5 cellular contexts compared by ENCODE assay signal in the genomic region with DNA sequence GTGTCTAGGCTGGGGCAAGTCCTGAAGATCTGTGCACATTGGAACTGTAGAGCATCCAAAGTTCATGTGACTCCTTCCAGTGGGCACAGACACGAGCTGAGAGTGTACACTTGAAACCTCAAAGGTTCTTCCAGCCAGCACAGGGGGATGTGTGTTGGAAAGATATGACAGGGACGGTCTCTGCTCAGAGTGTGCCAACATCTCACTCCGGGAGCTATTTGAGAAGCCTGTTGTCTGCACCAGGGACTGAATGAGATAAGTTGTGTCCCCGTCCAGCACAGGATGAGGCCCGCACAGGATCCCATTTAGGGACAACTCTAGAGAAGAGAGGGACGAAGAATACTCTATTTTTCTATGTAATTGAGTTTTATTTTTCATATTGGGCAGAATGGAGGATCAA.
"Had no signal": no experiment of that assay in that cellular context is flagged by ENCODE, and none has a peak within 500 bp of the region (broad histone marks: within the 10 kb centered on the region; RNA-seq: fewer than 3 reads in every experiment).

No MANE protein-coding gene starts in this region.

- ATAC-seq: GM23338 had no signal

- H3K4me3 ChIP-seq: GM23338 had no signal

- DNase-seq: H9, HCEC 1CT, IMR-90 had no signal

- H3K27ac ChIP-seq: HL-60 had no signal
